Comparison of ENCODE assay signal across 8 cellular contexts in genomic region chr14:33848706-33849454, GRCh38.
DNase-seq lines count a peak whose midpoint lies in the region; ATAC-seq and TF ChIP-seq lines count a peak whose summit lies in the region.

No MANE protein-coding gene starts in this region.

- H3K4me1 Mint-ChIP-seq in nephron progenitor cell, result peaks cover 34% of the 10 kb centered on the region

- H3K36me3 Mint-ChIP-seq in nephron progenitor cell (ENCODE audit: low read depth), result no peaks in the 10 kb centered on the region

- H3K9me3 Mint-ChIP-seq in nephron progenitor cell, result no peaks in the 10 kb centered on the region

- TF ChIP-seq EP300 in esophagus muscularis mucosa (IDR thresholded peaks at IDR 0.05), result no peak

- TF ChIP-seq CTCF in LNCaP clone FGC (IDR thresholded peaks at IDR 0.05; ENCODE audit: control insufficient read depth, extremely low read depth, insufficient read depth), result peak; percentile 71
- TF ChIP-seq CTCF in RWPE1 (conservative IDR thresholded peaks at IDR 0.05; ENCODE audit: low read depth), result peak; percentile 23; the same call in 1 of the 2 replicates
- TF ChIP-seq CTCF in esophagus muscularis mucosa (IDR thresholded peaks at IDR 0.05), result peak; percentile 59 to 79 (median 62)
- TF ChIP-seq CTCF in nephron progenitor cell (IDR thresholded peaks at IDR 0.05), result peak; percentile 86

- no peak overlapping the region for H3K27ac Mint-ChIP-seq in nephron progenitor cell

- TF ChIP-seq POLR2A in esophagus muscularis mucosa (IDR thresholded peaks at IDR 0.05; ENCODE audit: low read depth), result no peak

- no peaks in the 10 kb centered on the region for H3K9me3 ChIP-seq in esophagus muscularis mucosa

- no peak overlapping the region for H3K4me3 ChIP-seq in LNCaP clone FGC (ENCODE audit: low read depth, low read length)
- H3K4me3 ChIP-seq in esophagus muscularis mucosa, result no peak overlapping the region

- H3K36me3 ChIP-seq in esophagus muscularis mucosa, result no peaks in the 10 kb centered on the region

- H3K27me3 ChIP-seq in esophagus muscularis mucosa, result no peaks in the 10 kb centered on the region

- intact Hi-C loops in esophagus muscularis mucosa (cut with DNase I), result loop anchor here (5.0 kb wide), 1 partner anchor 378 kb away; no protein-coding TSS in a partner anchor

- H3K27me3 Mint-ChIP-seq in nephron progenitor cell (ENCODE audit: low read depth, poor library complexity), result peaks cover 6% of the 10 kb centered on the region

- H3K4me1 ChIP-seq in esophagus muscularis mucosa, result peaks cover 0 to 8% (median 0%) of the 10 kb centered on the region in 4 donors

- POLR2A ChIA-PET in RWPE1 (lab: Yijun Ruan, JAX; ENCODE audit: low non-redundant PET), result no interaction called here

- DNase-seq in GDM1 (lab: John Stamatoyannopoulos, UW) (peak; percentile 28), LNCaP clone FGC (ENCODE audit: low read depth) (peak; percentile 36), RWPE1 (ENCODE audit: low spot score) (peak; percentile 34), esophagus muscularis mucosa (ENCODE audit: extremely low spot score) (peak; percentile 89), nephron progenitor cell (peak; percentile 79)

- H3K27ac ChIP-seq in RWPE1 (no peak overlapping the region), esophagus muscularis mucosa (replicated peaks in 1 of 4) (no peak overlapping the region)

- ATAC-seq in GM19023 (IDR thresholded peaks at IDR 0.05; ENCODE audit: unreplicated experiment) (no peak), GM18858 (IDR thresholded peaks at IDR 0.05; ENCODE audit: unreplicated experiment) (no peak), GM18873 (IDR thresholded peaks at IDR 0.05; ENCODE audit: low FRiP score, unreplicated experiment) (no peak)

- no peak overlapping the region for H3K4me3 Mint-ChIP-seq in nephron progenitor cell

- CTCF ChIA-PET in RWPE1 (lab: Yijun Ruan, JAX), result interaction anchor here (0.5 to 2.7 kb wide), 4 partner anchors 96 to 480 kb away, joined by 3 to 15 read pairs (median 4); no protein-coding TSS in a partner anchor

- 76% methylated on average over 8 of the region's 8 CpGs for WGBS in esophagus muscularis mucosa

Comparison
In these comparisons a context has a peak if more than half of its experiments do, and no peak if none do; other contexts are left out.
1. DNase-seq: peak in every context shown above with its lines; median percentile 89 in esophagus muscularis mucosa; 79 in nephron progenitor cell; 36 in LNCaP clone FGC; 34 in RWPE1; 28 in GDM1.
2. CTCF ChIP-seq: peak in every context shown above with its lines; median percentile 86 in nephron progenitor cell; 71 in LNCaP clone FGC; 62 in esophagus muscularis mucosa; 23 in RWPE1.